In the genomic region with DNA sequence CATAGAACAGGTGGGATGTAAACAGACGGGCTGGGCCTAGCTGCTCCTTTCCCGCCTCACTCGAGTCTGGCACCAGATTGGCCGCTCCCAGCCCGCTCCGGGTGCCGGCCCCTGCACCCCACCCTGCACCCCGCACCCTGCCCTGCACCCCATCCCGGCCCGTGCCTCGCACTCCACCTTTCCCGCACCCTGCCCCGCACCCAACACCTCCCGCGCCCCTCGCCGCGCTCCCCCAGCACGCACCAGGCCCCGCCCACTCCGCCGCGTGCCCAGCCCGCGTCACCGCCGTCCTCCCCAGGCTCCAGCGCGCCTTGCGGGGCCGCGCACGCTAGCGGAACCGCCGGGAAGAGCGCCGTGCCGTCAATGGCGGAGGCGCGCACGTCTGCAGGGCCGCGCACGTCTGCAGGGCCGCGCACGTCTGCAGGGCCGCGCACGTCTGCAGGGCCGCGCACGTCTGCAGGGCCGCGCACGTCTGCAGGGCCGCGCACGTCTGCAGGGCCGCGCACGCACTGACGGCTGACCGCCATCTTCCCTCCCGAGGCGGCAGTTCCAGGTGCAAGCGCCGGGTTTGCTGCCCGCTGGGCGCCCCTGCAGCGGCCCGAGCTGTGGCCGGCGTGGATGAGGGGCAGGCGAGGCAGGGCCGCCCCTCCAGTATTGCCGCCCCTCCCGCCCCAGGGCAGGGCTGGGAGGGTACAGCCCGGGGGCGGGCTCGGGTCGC, we compare ENCODE assay signal across 1 cellular context.
TF ChIP-seq lines count a peak whose summit lies in the region.

TSS of gene UBE3C (plus strand) at position 503 of the 718 bp plus-strand sequence. CDS start 347 bp downstream, outside the sequence.

TF ChIP-seq in K562, 482 proteins besides CTCF, POLR2A, EP300 and RAD21 (continued from another document and continues in another):
- TF ChIP-seq, protein P1, sequence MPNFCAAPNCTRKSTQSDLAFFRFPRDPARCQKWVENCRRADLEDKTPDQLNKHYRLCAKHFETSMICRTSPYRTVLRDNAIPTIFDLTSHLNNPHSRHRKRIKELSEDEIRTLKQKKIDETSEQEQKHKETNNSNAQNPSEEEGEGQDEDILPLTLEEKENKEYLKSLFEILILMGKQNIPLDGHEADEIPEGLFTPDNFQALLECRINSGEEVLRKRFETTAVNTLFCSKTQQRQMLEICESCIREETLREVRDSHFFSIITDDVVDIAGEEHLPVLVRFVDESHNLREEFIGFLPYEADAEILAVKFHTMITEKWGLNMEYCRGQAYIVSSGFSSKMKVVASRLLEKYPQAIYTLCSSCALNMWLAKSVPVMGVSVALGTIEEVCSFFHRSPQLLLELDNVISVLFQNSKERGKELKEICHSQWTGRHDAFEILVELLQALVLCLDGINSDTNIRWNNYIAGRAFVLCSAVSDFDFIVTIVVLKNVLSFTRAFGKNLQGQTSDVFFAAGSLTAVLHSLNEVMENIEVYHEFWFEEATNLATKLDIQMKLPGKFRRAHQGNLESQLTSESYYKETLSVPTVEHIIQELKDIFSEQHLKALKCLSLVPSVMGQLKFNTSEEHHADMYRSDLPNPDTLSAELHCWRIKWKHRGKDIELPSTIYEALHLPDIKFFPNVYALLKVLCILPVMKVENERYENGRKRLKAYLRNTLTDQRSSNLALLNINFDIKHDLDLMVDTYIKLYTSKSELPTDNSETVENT (CRISPR knock-in tag; IDR thresholded peaks at IDR 0.05): no peak; the same call in 1 of the 2 replicates
- TF ChIP-seq ZNF124 (CRISPR knock-in tag; IDR thresholded peaks at IDR 0.05) (no peak), ZNF695 (CRISPR knock-in tag; IDR thresholded peaks at IDR 0.05) (no peak), TCF7L2 (IDR thresholded peaks at IDR 0.05; ENCODE audit: low read depth, low read length) (no peak), ZNF184 (CRISPR knock-in tag; IDR thresholded peaks at IDR 0.05) (no peak), E2F8 (IDR thresholded peaks at IDR 0.05; ENCODE audit: low read depth, partially characterized antibody) (no peak), DPF2 (IDR thresholded peaks at IDR 0.05) (0 out of 2 replicates have a peak, but pooled peaks have one; percentile 31), ZMIZ1 (IDR thresholded peaks at IDR 0.05; ENCODE audit: low read depth in 2 of 2, low read length in 2 of 2) (no peak), SAP30 (IDR thresholded peaks at IDR 0.05; ENCODE audit: borderline replicate concordance, insufficient read depth, low read depth, low read length, poor library complexity, severe bottlenecking) (no peak), NFRKB (IDR thresholded peaks at IDR 0.05; ENCODE audit: low read depth) (peak; percentile 70; the same call in 1 of the 2 replicates), THRAP3 (IDR thresholded peaks at IDR 0.05; ENCODE audit: borderline replicate concordance) (no peak), CCNT2 (IDR thresholded peaks at IDR 0.05; ENCODE audit: borderline replicate concordance, extremely low read depth, insufficient read length, low read depth, low read length) (no peak), SIN3B (IDR thresholded peaks at IDR 0.05; ENCODE audit: low read depth) (peak; percentile 84), ERF (CRISPR knock-in tag; IDR thresholded peaks at IDR 0.05) (peak; percentile 97), HNRNPUL1 (IDR thresholded peaks at IDR 0.05; ENCODE audit: low read length) (no peak), MEF2D (tag; conservative IDR thresholded peaks at IDR 0.05; ENCODE audit: low read depth) (no peak), ETV5 (CRISPR knock-in tag; IDR thresholded peaks at IDR 0.05; ENCODE audit: low read depth) (no peak), BRF2 (IDR thresholded peaks at IDR 0.05; ENCODE audit: borderline replicate concordance, insufficient read depth, insufficient read length) (no peak), NR2C1 (IDR thresholded peaks at IDR 0.05) (no peak), NR2C1 (tag; IDR thresholded peaks at IDR 0.05) (no peak), PHF21A (IDR thresholded peaks at IDR 0.05; ENCODE audit: borderline replicate concordance, low read depth) (0 out of 2 replicates have a peak, but pooled peaks have one; percentile 35), CHAMP1 (IDR thresholded peaks at IDR 0.05) (no peak), PHF8 (IDR thresholded peaks at IDR 0.05; ENCODE audit: borderline replicate concordance, low read length) (peak; percentile 91), SMAD2 (IDR thresholded peaks at IDR 0.05; ENCODE audit: low read depth, low read length) (no peak), ILK (tag; IDR thresholded peaks at IDR 0.05; ENCODE audit: borderline replicate concordance, low read depth) (no peak), NR3C1 (CRISPR knock-in tag; IDR thresholded peaks at IDR 0.05) (no peak; the same call in 1 of the 2 replicates), ZNF41 (CRISPR knock-in tag; conservative IDR thresholded peaks at IDR 0.05) (no peak; the same call in 1 of the 2 replicates), ZNF699 (CRISPR knock-in tag; IDR thresholded peaks at IDR 0.05; ENCODE audit: insufficient replicate concordance) (peak; percentile 85), HDAC6 (IDR thresholded peaks at IDR 0.05; ENCODE audit: low read depth, low read length) (no peak), E2F3 (CRISPR knock-in tag; IDR thresholded peaks at IDR 0.05) (peak; percentile 88), RBM34 (IDR thresholded peaks at IDR 0.05; ENCODE audit: borderline replicate concordance, insufficient read depth, low read length) (0 out of 2 replicates have a peak, but pooled peaks have one; percentile 46), TSC22D4 (tag; IDR thresholded peaks at IDR 0.05) (no peak), ZNF324 (CRISPR knock-in tag; IDR thresholded peaks at IDR 0.05) (peak; percentile 50; the same call in 1 of the 2 replicates)
- TF ChIP-seq, protein P2, sequence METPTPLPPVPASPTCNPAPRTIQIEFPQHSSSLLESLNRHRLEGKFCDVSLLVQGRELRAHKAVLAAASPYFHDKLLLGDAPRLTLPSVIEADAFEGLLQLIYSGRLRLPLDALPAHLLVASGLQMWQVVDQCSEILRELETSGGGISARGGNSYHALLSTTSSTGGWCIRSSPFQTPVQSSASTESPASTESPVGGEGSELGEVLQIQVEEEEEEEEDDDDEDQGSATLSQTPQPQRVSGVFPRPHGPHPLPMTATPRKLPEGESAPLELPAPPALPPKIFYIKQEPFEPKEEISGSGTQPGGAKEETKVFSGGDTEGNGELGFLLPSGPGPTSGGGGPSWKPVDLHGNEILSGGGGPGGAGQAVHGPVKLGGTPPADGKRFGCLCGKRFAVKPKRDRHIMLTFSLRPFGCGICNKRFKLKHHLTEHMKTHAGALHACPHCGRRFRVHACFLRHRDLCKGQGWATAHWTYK (CRISPR knock-in tag; IDR thresholded peaks at IDR 0.05): peak; percentile 97
- TF ChIP-seq, protein P3, sequence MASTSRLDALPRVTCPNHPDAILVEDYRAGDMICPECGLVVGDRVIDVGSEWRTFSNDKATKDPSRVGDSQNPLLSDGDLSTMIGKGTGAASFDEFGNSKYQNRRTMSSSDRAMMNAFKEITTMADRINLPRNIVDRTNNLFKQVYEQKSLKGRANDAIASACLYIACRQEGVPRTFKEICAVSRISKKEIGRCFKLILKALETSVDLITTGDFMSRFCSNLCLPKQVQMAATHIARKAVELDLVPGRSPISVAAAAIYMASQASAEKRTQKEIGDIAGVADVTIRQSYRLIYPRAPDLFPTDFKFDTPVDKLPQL (IDR thresholded peaks at IDR 0.05; ENCODE audit: extremely low read depth, insufficient read length): no peak
- TF ChIP-seq, protein P4, sequence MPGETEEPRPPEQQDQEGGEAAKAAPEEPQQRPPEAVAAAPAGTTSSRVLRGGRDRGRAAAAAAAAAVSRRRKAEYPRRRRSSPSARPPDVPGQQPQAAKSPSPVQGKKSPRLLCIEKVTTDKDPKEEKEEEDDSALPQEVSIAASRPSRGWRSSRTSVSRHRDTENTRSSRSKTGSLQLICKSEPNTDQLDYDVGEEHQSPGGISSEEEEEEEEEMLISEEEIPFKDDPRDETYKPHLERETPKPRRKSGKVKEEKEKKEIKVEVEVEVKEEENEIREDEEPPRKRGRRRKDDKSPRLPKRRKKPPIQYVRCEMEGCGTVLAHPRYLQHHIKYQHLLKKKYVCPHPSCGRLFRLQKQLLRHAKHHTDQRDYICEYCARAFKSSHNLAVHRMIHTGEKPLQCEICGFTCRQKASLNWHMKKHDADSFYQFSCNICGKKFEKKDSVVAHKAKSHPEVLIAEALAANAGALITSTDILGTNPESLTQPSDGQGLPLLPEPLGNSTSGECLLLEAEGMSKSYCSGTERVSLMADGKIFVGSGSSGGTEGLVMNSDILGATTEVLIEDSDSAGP (CRISPR knock-in tag; IDR thresholded peaks at IDR 0.05): no peak
- TF ChIP-seq, protein P5, sequence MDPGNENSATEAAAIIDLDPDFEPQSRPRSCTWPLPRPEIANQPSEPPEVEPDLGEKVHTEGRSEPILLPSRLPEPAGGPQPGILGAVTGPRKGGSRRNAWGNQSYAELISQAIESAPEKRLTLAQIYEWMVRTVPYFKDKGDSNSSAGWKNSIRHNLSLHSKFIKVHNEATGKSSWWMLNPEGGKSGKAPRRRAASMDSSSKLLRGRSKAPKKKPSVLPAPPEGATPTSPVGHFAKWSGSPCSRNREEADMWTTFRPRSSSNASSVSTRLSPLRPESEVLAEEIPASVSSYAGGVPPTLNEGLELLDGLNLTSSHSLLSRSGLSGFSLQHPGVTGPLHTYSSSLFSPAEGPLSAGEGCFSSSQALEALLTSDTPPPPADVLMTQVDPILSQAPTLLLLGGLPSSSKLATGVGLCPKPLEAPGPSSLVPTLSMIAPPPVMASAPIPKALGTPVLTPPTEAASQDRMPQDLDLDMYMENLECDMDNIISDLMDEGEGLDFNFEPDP (CRISPR knock-in tag; IDR thresholded peaks at IDR 0.05): 0 out of 2 replicates have a peak, but pooled peaks have one; percentile 66
